ENCODE assay signal across 20 cellular contexts in the genomic region with DNA sequence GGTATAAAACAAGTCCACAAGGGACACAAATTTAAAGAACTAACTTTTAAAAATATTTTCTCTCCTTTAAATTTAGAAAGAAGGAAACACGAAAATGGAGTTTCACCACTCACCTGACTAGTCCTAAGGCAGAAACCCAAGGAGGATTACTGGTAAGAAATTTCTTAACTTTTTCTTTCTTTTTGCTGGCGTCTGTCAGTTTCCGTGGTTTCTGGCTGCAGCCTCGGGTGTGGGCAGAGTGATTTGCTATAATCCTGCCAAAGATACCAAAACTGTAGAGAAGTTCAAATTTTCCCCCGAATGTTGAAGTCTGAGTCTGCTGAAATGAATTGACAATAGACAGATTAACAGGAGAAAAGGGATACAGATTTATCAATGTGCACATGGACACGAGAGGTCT.
DNase-seq lines count a peak whose midpoint lies in the region; ATAC-seq and TF ChIP-seq lines count a peak whose summit lies in the region.
"Had no signal": no experiment of that assay in that cellular context is flagged by ENCODE, and none has a peak within 500 bp of the region (broad histone marks: within the 10 kb centered on the region; RNA-seq: fewer than 3 reads in every experiment).

No MANE protein-coding gene starts in this region.

- H3K4me3 ChIP-seq in mucosa of descending colon (no peak overlapping the region), spleen (no peak overlapping the region)

- peaks cover 0 to 2% (median 0%) of the 10 kb centered on the region in 3 donors for H3K9me3 Mint-ChIP-seq in IgD-negative memory B cell

- peak overlapping the region; percentile 89 to 99 (median 95) for H3K27ac Mint-ChIP-seq in IgD-negative memory B cell
- H3K27ac Mint-ChIP-seq: CD4-positive, alpha-beta memory T cell; naive thymus-derived CD4-positive, alpha-beta T cell had no signal

- peak overlapping the region; percentile 81 to 88 (median 86) for H3K4me3 Mint-ChIP-seq in IgD-negative memory B cell
- H3K4me3 Mint-ChIP-seq: CD4-positive, alpha-beta memory T cell; naive thymus-derived CD4-positive, alpha-beta T cell; WTC11 had no signal

- 47 to 58% (median 55%) methylated on average over 6 of the region's 6 CpGs for WGBS in spleen, 5 donors

- H3K36me3 ChIP-seq in mucosa of descending colon (ENCODE audit: low read depth): no peaks in the 10 kb centered on the region
- H3K36me3 ChIP-seq in spleen: no peaks in the 10 kb centered on the region

- peaks cover 55 to 74% (median 61%) of the 10 kb centered on the region in 3 donors for H3K4me1 Mint-ChIP-seq in IgD-negative memory B cell
- H3K4me1 Mint-ChIP-seq: naive thymus-derived CD4-positive, alpha-beta T cell had no signal

- no peaks in the 10 kb centered on the region for H3K27me3 ChIP-seq in spleen (replicated peaks in 1 of 7)

- ATAC-seq in GM18517 (IDR thresholded peaks at IDR 0.05; ENCODE audit: unreplicated experiment): peak; percentile 32
- ATAC-seq in GM21737 (IDR thresholded peaks at IDR 0.05; ENCODE audit: unreplicated experiment): peak; percentile 25
- ATAC-seq in mucosa of descending colon: peak; percentile 31
- no peak for ATAC-seq in esophagus mucosa
- ATAC-seq in GM21360 (IDR thresholded peaks at IDR 0.05; ENCODE audit: unreplicated experiment): no peak
- ATAC-seq: naive thymus-derived CD4-positive, alpha-beta T cell; sciatic nerve; WTC11 had no signal

- TF ChIP-seq CTCF in mucosa of descending colon (IDR thresholded peaks at IDR 0.05) (no peak), spleen (IDR thresholded peaks at IDR 0.05 in 8 of 11, conservative IDR thresholded peaks at IDR 0.05 in 3 of 11) (no peak)

- peak overlapping the region in 4 of 8 donors; percentile 58 to 82 (median 76) for H3K27ac ChIP-seq in spleen

- H3K27me3 Mint-ChIP-seq in IgD-negative memory B cell: no peaks in the 10 kb centered on the region

- no peak for TF ChIP-seq POLR2A in spleen (IDR thresholded peaks at IDR 0.05)

- H3K4me1 ChIP-seq in mucosa of descending colon (ENCODE audit: low read depth): no peaks in the 10 kb centered on the region
- H3K4me1 ChIP-seq in spleen: peaks cover 0 to 65% (median 19%) of the 10 kb centered on the region in 6 donors

- intact Hi-C loops in mucosa of descending colon (cut with DNase I, micrococcal nuclease) (no loop called here), spleen (cut with DNase I; ENCODE audit: low total_unique reads) (no loop called here)

- no peaks in the 10 kb centered on the region for H3K36me3 Mint-ChIP-seq in IgD-negative memory B cell
- H3K36me3 Mint-ChIP-seq: CD4-positive, alpha-beta memory T cell; naive thymus-derived CD4-positive, alpha-beta T cell had no signal

- H3K9me3 ChIP-seq in mucosa of descending colon (no peaks in the 10 kb centered on the region), spleen (no peaks in the 10 kb centered on the region)

- DNase-seq in mucosa of descending colon (no peak), spleen (no peak)
- DNase-seq in effector CD4-positive, alpha-beta T cell: no peak
- DNase-seq: activated CD8-positive, alpha-beta memory T cell treated with anti-CD3 and anti-CD28 coated beads, Interleukin-2, amount 50 U/mL, for 48 hours; activated naive CD4-positive, alpha-beta T cell treated with anti-CD3 and anti-CD28 coated beads, Interleukin-2, amount 50 U/mL, for 16 hours; CD4-positive, alpha-beta memory T cell; cerebellar nuclear complex; GDM1; KG1; naive thymus-derived CD4-positive, alpha-beta T cell; NCI-H2029 treated with DMSO at 0.1 percent for 48 hours; NCI-H774; substantia nigra had no signal

Comparison
In these comparisons a context has a peak if more than half of its experiments do, and no peak if none do; other contexts are left out.
1. ATAC-seq: peak in GM18517 (single experiment), GM21737 (single experiment) and mucosa of descending colon (single experiment); none in esophagus mucosa (single experiment) and GM21360 (single experiment).